Comparison of ENCODE assay signal across 8 cellular contexts in the genomic region with DNA sequence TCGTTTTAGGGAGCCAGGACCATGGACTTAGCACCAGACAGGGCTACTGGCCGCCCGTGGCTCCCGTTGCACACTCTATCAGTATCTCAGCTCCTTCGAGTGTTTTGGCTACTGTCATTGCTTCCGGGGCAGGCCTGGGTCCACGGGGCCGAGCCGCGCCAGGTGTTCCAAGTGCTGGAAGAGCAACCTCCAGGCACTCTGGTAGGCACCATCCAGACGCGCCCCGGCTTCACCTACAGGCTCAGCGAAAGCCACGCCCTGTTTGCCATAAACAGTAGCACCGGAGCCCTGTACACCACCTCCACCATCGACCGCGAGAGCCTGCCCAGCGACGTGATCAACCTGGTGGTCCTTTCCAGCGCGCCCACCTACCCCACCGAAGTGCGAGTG. TPM values are rescaled to one million over a fixed set of nuclear protein-coding genes. Genes with fewer than 3 reads are reported as not detected.
DNase-seq lines count a peak whose midpoint lies in the region; ATAC-seq and TF ChIP-seq lines count a peak whose summit lies in the region.

No MANE protein-coding gene starts in this region.

- H3K9me3 Mint-ChIP-seq in activated CD4-positive, alpha-beta memory T cell treated with anti-CD3 and anti-CD28 coated beads for 36 hours = no peaks in the 10 kb centered on the region
- no peaks in the 10 kb centered on the region for H3K9me3 Mint-ChIP-seq in osteocyte (ENCODE audit: unreplicated experiment)

- no peak for TF ChIP-seq CTCF in osteocyte (IDR thresholded peaks at IDR 0.05)

- DNase-seq in activated CD8-positive, alpha-beta memory T cell treated with anti-CD3 and anti-CD28 coated beads for 24 hours = peak; percentile 57
- no peak for DNase-seq in activated CD8-positive, alpha-beta memory T cell treated with anti-CD3 and anti-CD28 coated beads, Interleukin-2, amount 50 U/mL, for 4 hours
- DNase-seq in activated CD4-positive, alpha-beta memory T cell treated with anti-CD3 and anti-CD28 coated beads for 36 hours = peak; percentile 10
- DNase-seq in head of caudate nucleus (peak in 34 of 42 donors; percentile 8 to 65 (median 24)), osteocyte (ENCODE audit: extremely low spot score, unreplicated experiment) (no peak), dedifferentiated amniotic fluid mesenchymal stem cell (ENCODE audit: extremely low spot score) (no peak), OCI-M2 (lab: John Stamatoyannopoulos, UW; ENCODE audit: unreplicated experiment) (no peak)

- ATAC-seq in HG03108 (IDR thresholded peaks at IDR 0.05; ENCODE audit: unreplicated experiment) = no peak

- CTCF ChIA-PET in activated CD4-positive, alpha-beta memory T cell treated with anti-CD3 and anti-CD28 coated beads for 36 hours (lab: Charles Lee) = no interaction called here

- H3K4me3 Mint-ChIP-seq in activated CD4-positive, alpha-beta memory T cell treated with anti-CD3 and anti-CD28 coated beads for 36 hours = peak overlapping the region; percentile 70
- peak overlapping the region; percentile 98 for H3K4me3 Mint-ChIP-seq in osteocyte (ENCODE audit: unreplicated experiment)

- intact Hi-C loops in activated CD4-positive, alpha-beta memory T cell treated with anti-CD3 and anti-CD28 coated beads for 36 hours (cut with micrococcal nuclease) = loop anchor here (10.0 kb wide), 2 partner anchors 428 to 1808 kb away; no protein-coding TSS in a partner anchor
- intact Hi-C loops in head of caudate nucleus (cut with DNase I) = loop anchor here (5.0 kb wide), 2 partner anchors 36 to 116 kb away; no protein-coding TSS in a partner anchor

- POLR2A ChIA-PET in activated CD4-positive, alpha-beta memory T cell treated with anti-CD3 and anti-CD28 coated beads for 36 hours (lab: Charles Lee) = no interaction called here

- no peaks in the 10 kb centered on the region for H3K36me3 Mint-ChIP-seq in activated CD4-positive, alpha-beta memory T cell treated with anti-CD3 and anti-CD28 coated beads for 36 hours
- peaks cover 50% of the 10 kb centered on the region for H3K36me3 Mint-ChIP-seq in osteocyte (ENCODE audit: unreplicated experiment)

- peaks cover 63% of the 10 kb centered on the region for H3K27me3 Mint-ChIP-seq in activated CD4-positive, alpha-beta memory T cell treated with anti-CD3 and anti-CD28 coated beads for 36 hours
- H3K27me3 Mint-ChIP-seq in osteocyte (ENCODE audit: unreplicated experiment) = peaks cover 7% of the 10 kb centered on the region

- H3K4me1 Mint-ChIP-seq in activated CD4-positive, alpha-beta memory T cell treated with anti-CD3 and anti-CD28 coated beads for 36 hours (ENCODE audit: low read depth) = peaks cover 27% of the 10 kb centered on the region
- peaks cover 55% of the 10 kb centered on the region for H3K4me1 Mint-ChIP-seq in osteocyte (ENCODE audit: unreplicated experiment)

- H3K27ac Mint-ChIP-seq in activated CD4-positive, alpha-beta memory T cell treated with anti-CD3 and anti-CD28 coated beads for 36 hours = no peak overlapping the region
- H3K27ac Mint-ChIP-seq in osteocyte (ENCODE audit: unreplicated experiment) = peak overlapping the region; percentile 90

RNA-seq across cellular contexts. Expression of a gene that starts 1.6 kb away (rescaled TPM):
- not detected for total RNA-seq in activated CD4-positive, alpha-beta memory T cell treated with anti-CD3 and anti-CD28 coated beads for 36 hours
- 106 and 114 TPM in 2 replicates for total RNA-seq in osteocyte

Comparison
In these comparisons a context has a peak if more than half of its experiments do, and no peak if none do; other contexts are left out.
1. DNase-seq: peak in activated CD8-positive, alpha-beta memory T cell treated with anti-CD3 and anti-CD28 coated beads for 24 hours (single experiment), activated CD4-positive, alpha-beta memory T cell treated with anti-CD3 and anti-CD28 coated beads for 36 hours (single experiment) and head of caudate nucleus (34 of 42); none in activated CD8-positive, alpha-beta memory T cell treated with anti-CD3 and anti-CD28 coated beads, Interleukin-2, amount 50 U/mL, for 4 hours (single experiment), osteocyte (single experiment), dedifferentiated amniotic fluid mesenchymal stem cell (single experiment) and OCI-M2 (single experiment).
2. RNA of a gene that starts 1.6 kb away (total RNA-seq): 106 to 114 TPM in osteocyte; not detected in activated CD4-positive, alpha-beta memory T cell treated with anti-CD3 and anti-CD28 coated beads for 36 hours; every median in the first group is over 100 times any median in the second.